In the genomic region with DNA sequence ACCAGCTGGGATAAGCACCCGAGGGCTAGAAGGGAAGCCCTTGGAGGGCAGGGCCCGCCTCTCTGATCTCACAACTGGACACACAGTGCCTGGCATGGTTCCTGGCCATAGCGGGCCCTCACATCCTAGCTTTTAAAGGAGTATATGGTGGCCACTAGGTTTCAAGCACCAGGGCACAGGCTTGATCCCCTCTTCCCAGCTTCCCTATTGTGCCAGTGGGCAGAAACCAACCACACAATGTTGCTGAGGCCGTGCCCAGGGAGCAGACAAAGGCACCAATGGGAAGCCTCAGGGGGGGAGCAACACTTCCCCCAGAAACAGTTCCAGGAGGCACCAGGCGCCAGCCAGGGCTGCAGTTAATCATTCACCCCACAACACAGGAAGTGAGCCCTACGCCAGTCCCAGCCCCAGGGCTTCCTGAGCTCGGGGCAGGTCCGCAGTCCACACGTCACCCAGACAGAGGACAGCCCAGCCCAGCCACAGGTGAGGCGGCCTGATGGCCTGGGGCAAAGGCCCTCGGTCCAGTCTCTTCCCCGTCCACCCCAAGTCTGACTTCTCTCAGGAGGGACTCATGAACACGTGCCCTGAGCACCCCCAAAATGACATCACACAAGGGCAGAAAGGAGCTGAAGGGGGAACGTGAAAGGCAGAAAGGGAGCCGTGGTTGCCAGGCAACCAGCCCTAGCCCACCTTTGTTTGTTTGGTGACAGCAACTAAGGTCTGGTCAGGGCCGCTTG, we compare ENCODE assay signal across 8 cellular contexts. TPM values are rescaled to one million over a fixed set of nuclear protein-coding genes. Genes with fewer than 3 reads are reported as not detected.
DNase-seq lines count a peak whose midpoint lies in the region; ATAC-seq, FAIRE-seq and TF ChIP-seq lines count a peak whose summit lies in the region.

No MANE protein-coding gene starts in this region.

- H2AFZ ChIP-seq in GM12878 (ENCODE audit: control insufficient read depth, low read depth, low read length) = peak overlapping the region; percentile 46

- H3K27me3 ChIP-seq in GM12878 (replicated peaks in 1 of 2; ENCODE audit: control insufficient read depth in 2 of 2, insufficient read depth in 2 of 2, low read length in 1 of 2) = no peaks in the 10 kb centered on the region
- H3K27me3 ChIP-seq in CD4-positive, alpha-beta memory T cell (ENCODE audit: insufficient read depth, low read length) = no peaks in the 10 kb centered on the region

- WGBS in GM12878 (ENCODE audit: insufficient coverage, insufficient replicate concordance, low lambda C conversion rate, missing lambda C conversion rate) = 62% methylated on average over 16 of the region's 16 CpGs

- H3K4me1 Mint-ChIP-seq in memory B cell = no peaks in the 10 kb centered on the region
- peaks cover 0 to 9% (median 0%) of the 10 kb centered on the region in 4 donors for H3K4me1 Mint-ChIP-seq in CD4-positive, alpha-beta memory T cell

- ATAC-seq in GM19023 (IDR thresholded peaks at IDR 0.05; ENCODE audit: unreplicated experiment) = peak; percentile 92
- ATAC-seq in GM12878 = peak; percentile 100
- ATAC-seq in memory B cell (ENCODE audit: low read depth) = peak; percentile 83

- no TSS peak for BruUV-seq in GM12878 (replicated peaks; lab: Mats Ljungman, UMichigan)

- DNase-seq in ACHN (peak; percentile 98), HTR-8/SVneo (ENCODE audit: insufficient read length, low spot score) (peak; percentile 72), GM12878 (ENCODE audit: low read depth, low spot score) (peak; percentile 42), memory B cell (ENCODE audit: low spot score in 2 of 2) (no peak), G401 (ENCODE audit: low spot score) (no peak)
- no peak for DNase-seq in activated CD8-positive, alpha-beta memory T cell treated with anti-CD3 and anti-CD28 coated beads, Interleukin-2, amount 50 U/mL, for 48 hours
- DNase-seq in CD4-positive, alpha-beta memory T cell = no peak

- POLR2A ChIA-PET in GM12878 (lab: Charles Lee) = interaction anchor here (0.6 to 2.1 kb wide), 9 partner anchors 8 to 437 kb away, joined by 3 to 12 read pairs (median 4); a partner anchor contains a TSS
- POLR2A ChIA-PET in CD4-positive, alpha-beta memory T cell (lab: Charles Lee; ENCODE audit: partially characterized antibody) = interaction anchor here (0.8 kb wide), 1 partner anchor 21 kb away, joined by 4 read pairs; a partner anchor contains a TSS

- H3K27ac Mint-ChIP-seq in memory B cell = peak overlapping the region; percentile 67
- H3K27ac Mint-ChIP-seq in CD4-positive, alpha-beta memory T cell = peak overlapping the region in 2 of 7 donors; percentile 7 to 87

- no peak for TF ChIP-seq POLR2A in GM12878 (IDR thresholded peaks at IDR 0.05; ENCODE audit: low read depth, low read length)

- no peak for FAIRE-seq in HTR-8/SVneo (lab: Jason Lieb, UNC)
- peak; percentile 68 for FAIRE-seq in GM12878 (lab: Jason Lieb, UNC)

- in situ Hi-C loops in ACHN (cut with HindIII; ENCODE audit: low pct_ligation_motif_present, low pct_unique_long_range_greater_than_20kb, low sequenced_read_pairs) (no loop called here), GM12878 (cut with MboI) (no loop called here), G401 (cut with HindIII; ENCODE audit: low sequenced_read_pairs) (no loop called here)

- SMC1A ChIA-PET in GM12878 (lab: Charles Lee; ENCODE audit: uncharacterized antibody, unreplicated experiment) = interaction anchor here (0.7 to 4.5 kb wide), 14 partner anchors 8 to 900 kb away, joined by 3 to 28 read pairs (median 4); a partner anchor contains a TSS

- no peaks in the 10 kb centered on the region for H3K9me3 Mint-ChIP-seq in memory B cell
- H3K9me3 Mint-ChIP-seq in CD4-positive, alpha-beta memory T cell = no peaks in the 10 kb centered on the region

- H3K9me3 ChIP-seq in GM12878 (replicated peaks; ENCODE audit: control insufficient read depth, insufficient read depth, low read length) = no peaks in the 10 kb centered on the region
- H3K9me3 ChIP-seq in CD4-positive, alpha-beta memory T cell (ENCODE audit: control insufficient read depth in 1 of 2, low read length in 2 of 2) = no peaks in the 10 kb centered on the region

- peak overlapping the region; percentile 11 for H3K4me3 Mint-ChIP-seq in memory B cell
- no peak overlapping the region for H3K4me3 Mint-ChIP-seq in CD4-positive, alpha-beta memory T cell

- TF ChIP-seq EP300 in GM12878 (IDR thresholded peaks at IDR 0.05; ENCODE audit: borderline replicate concordance in 1 of 2, control insufficient read depth in 1 of 2, low read depth in 2 of 2, low read length in 2 of 2) = peak in 1 of 2 experiments; percentile 25; a peak in 1 of 4 replicates

- H3K36me3 Mint-ChIP-seq in memory B cell = peaks cover 13% of the 10 kb centered on the region
- peaks cover 29 to 32% of the 10 kb centered on the region in 2 donors for H3K36me3 Mint-ChIP-seq in CD4-positive, alpha-beta memory T cell

- H3K27me3 Mint-ChIP-seq in memory B cell = no peaks in the 10 kb centered on the region
- no peaks in the 10 kb centered on the region for H3K27me3 Mint-ChIP-seq in CD4-positive, alpha-beta memory T cell

- H3K4me3 ChIP-seq in GM12878 = no peak overlapping the region
- H3K4me3 ChIP-seq in CD4-positive, alpha-beta memory T cell (ENCODE audit: low read length in 2 of 2) = no peak overlapping the region

- TF ChIP-seq RAD21 in GM12878 (IDR thresholded peaks at IDR 0.05; ENCODE audit: insufficient read depth, low read depth, low read length) = no peak

- peak overlapping the region; percentile 41; the same call in 1 of the 2 replicates for H3K4me2 ChIP-seq in GM12878 (ENCODE audit: control insufficient read depth, insufficient read depth)

- peaks cover 14% of the 10 kb centered on the region for H3K4me1 ChIP-seq in GM12878 (ENCODE audit: control insufficient read depth, insufficient read depth, low read length)
- H3K4me1 ChIP-seq in CD4-positive, alpha-beta memory T cell (ENCODE audit: insufficient read depth, low read length) = no peaks in the 10 kb centered on the region

- TF ChIP-seq CTCF in GM12878 (IDR thresholded peaks at IDR 0.05 in 2 of 3, conservative IDR thresholded peaks at IDR 0.05 in 1 of 3; ENCODE audit: control insufficient read depth in 2 of 3, extremely low read depth in 1 of 3, insufficient read depth in 1 of 3, low read depth in 3 of 3, low read length in 3 of 3) = no peak

- H3K9ac ChIP-seq in GM12878 (ENCODE audit: control insufficient read depth, insufficient read depth, low read length) = no peak overlapping the region

- RAD21 ChIA-PET in GM12878 (lab: Charles Lee; ENCODE audit: unreplicated experiment) = interaction anchor here (0.8 to 4.3 kb wide), 15 partner anchors 8 to 296 kb away, joined by 3 to 33 read pairs (median 4); a partner anchor contains a TSS

- H3K27ac ChIP-seq in GM12878 (ENCODE audit: control insufficient read depth, insufficient read depth) = peak overlapping the region; percentile 69
- no peak overlapping the region for H3K27ac ChIP-seq in CD4-positive, alpha-beta memory T cell (ENCODE audit: low read depth, low read length)

- no peaks in the 10 kb centered on the region for H4K20me1 ChIP-seq in GM12878 (ENCODE audit: control insufficient read depth, insufficient read depth)

- H3K79me2 ChIP-seq in GM12878 (ENCODE audit: control insufficient read depth, insufficient read depth, low read length) = no peaks in the 10 kb centered on the region

- CTCF ChIA-PET in GM12878 (lab: Yijun Ruan, JAX) = interaction anchor here (0.8 to 19.5 kb wide), 16 partner anchors 8 to 190 kb away, joined by 3 to 349 read pairs (median 5); a partner anchor contains a TSS
- CTCF ChIA-PET in CD4-positive, alpha-beta memory T cell (lab: Charles Lee; ENCODE audit: partially characterized antibody) = interaction anchor here (0.6 to 6.8 kb wide), 3 partner anchors 8 to 29 kb away, joined by 3 to 48 read pairs (median 6); a partner anchor contains a TSS

- peaks cover 3 to 14% of the 10 kb centered on the region in 2 experiments; a peak in 3 of 4 replicates for H3K36me3 ChIP-seq in GM12878 (ENCODE audit: control insufficient read depth in 2 of 2, insufficient read depth in 2 of 2, low read length in 1 of 2)
- H3K36me3 ChIP-seq in CD4-positive, alpha-beta memory T cell (ENCODE audit: insufficient read depth, low read length) = peaks cover 15% of the 10 kb centered on the region

- intact Hi-C loops in GM12878 (cut with micrococcal nuclease; ENCODE audit: unreplicated experiment) = no loop called here
- intact Hi-C loops in CD4-positive, alpha-beta memory T cell (cut with micrococcal nuclease) = no loop called here

RNA-seq across cellular contexts. Expression of a gene that starts 12.8 kb away (rescaled TPM):
- 0.38 and 0.61 TPM in 2 replicates for total RNA-seq in GM12878 (2013; cell fraction: nucleolus; rRNA removed)
- not detected in 2 replicates for total RNA-seq in GM12878 (2014; rRNA removed)
- total RNA-seq in GM12878 (2014; rRNA removed; fragmentation: Illumina TruSeq; extraction: Trizol) = not detected in 2 replicates
- not detected in 2 replicates for total RNA-seq in GM12878 (2021)
- polyA plus RNA-seq in GM12878 (2011; ENCODE audit: low read depth) = 0.07 TPM
- not detected in 2 replicates for polyA plus RNA-seq in GM12878 (2011; rRNA removed)
- not detected in 2 replicates for polyA plus RNA-seq in GM12878 (2011; cell fraction: cytosol; rRNA removed)
- 0.20 TPM in 1 of 2 replicates, not detected in the other for polyA plus RNA-seq in GM12878 (2011; cell fraction: nucleus; rRNA removed)
- polyA plus RNA-seq in GM12878 (2012) = 0.20 and 0.39 TPM in 2 replicates
- not detected in 2 replicates for polyA plus RNA-seq in GM12878 (2014; fragmentation: Illumina TruSeq; extraction: Trizol)
- polyA plus RNA-seq in GM12878 (2014; fragmentation: Nextera tagmentation; extraction: Ambion mirVana) = not detected
- polyA plus RNA-seq in GM12878 (2014; rRNA removed) = 0.04 TPM in 1 of 2 replicates, not detected in the other
- polyA plus RNA-seq in GM12878 (2016; fragmentation: Nextera tagmentation; extraction: Ambion mirVana) = under 1 TPM; 0.08 to 0.11 TPM
- not detected in 2 replicates for polyA minus RNA-seq in GM12878 (2011; rRNA and poly(A)+ RNA removed)
- polyA minus RNA-seq in GM12878 (2011; cell fraction: cytosol; rRNA and poly(A)+ RNA removed) = not detected in 2 replicates
- not detected in 2 replicates for polyA minus RNA-seq in GM12878 (2011; cell fraction: nucleus; rRNA and poly(A)+ RNA removed)
- total RNA-seq in G401 (2014; rRNA removed; shearing (Covaris generic)) = not detected in 2 replicates
- total RNA-seq in CD4-positive, alpha-beta memory T cell = not detected
- polyA plus RNA-seq in CD4-positive, alpha-beta memory T cell = not detected

RNA-seq across cellular contexts. Expression of a gene that starts 20.9 kb away (rescaled TPM):
- total RNA-seq in GM12878 (2013; cell fraction: nucleolus; rRNA removed) = 112 and 142 TPM in 2 replicates
- total RNA-seq in GM12878 (2014; rRNA removed) (22.3 and 26.8 TPM in 2 replicates), GM12878 (2014; rRNA removed; fragmentation: Illumina TruSeq; extraction: Trizol) (13.9 and 15.3 TPM in 2 replicates), GM12878 (2021) (30.0 and 32.1 TPM in 2 replicates)
- 13.1 TPM for polyA plus RNA-seq in GM12878 (2011; ENCODE audit: low read depth)
- polyA plus RNA-seq in GM12878 (2011; rRNA removed) (10.5 and 15.2 TPM in 2 replicates), GM12878 (2014; fragmentation: Illumina TruSeq; extraction: Trizol) (11.2 and 18.0 TPM in 2 replicates), GM12878 (2014; fragmentation: Nextera tagmentation; extraction: Ambion mirVana) (1 to 10 TPM; 3.6 to 6.4 TPM), GM12878 (2014; rRNA removed) (26.6 and 30.6 TPM in 2 replicates), GM12878 (2016; fragmentation: Nextera tagmentation; extraction: Ambion mirVana) (10 to 100 TPM; 26.9 to 27.3 TPM)
- polyA plus RNA-seq in GM12878 (2011; cell fraction: cytosol; rRNA removed) = 15.7 and 17.6 TPM in 2 replicates
- 194 and 196 TPM in 2 replicates for polyA plus RNA-seq in GM12878 (2011; cell fraction: nucleus; rRNA removed)
- 28.1 and 34.0 TPM in 2 replicates for polyA plus RNA-seq in GM12878 (2012)
- polyA minus RNA-seq in GM12878 (2011; rRNA and poly(A)+ RNA removed) = 18.1 and 28.2 TPM in 2 replicates
- polyA minus RNA-seq in GM12878 (2011; cell fraction: cytosol; rRNA and poly(A)+ RNA removed) = 8.1 and 13.6 TPM in 2 replicates
- polyA minus RNA-seq in GM12878 (2011; cell fraction: nucleus; rRNA and poly(A)+ RNA removed) = 29.1 and 47.5 TPM in 2 replicates
- 16.7 and 40.0 TPM in 2 replicates for total RNA-seq in G401 (2014; rRNA removed; shearing (Covaris generic))
- total RNA-seq in CD4-positive, alpha-beta memory T cell = 10 to 100 TPM; 58.3 to 59.1 TPM
- polyA plus RNA-seq in CD4-positive, alpha-beta memory T cell = 10 to 100 TPM in 1 of 2 donors, 1 to 10 TPM in 1; 6.4 to 16.7 TPM

RNA-seq across cellular contexts. Expression of a gene that starts 21.1 kb away (rescaled TPM):
- 99.0 and 115 TPM in 2 replicates for total RNA-seq in GM12878 (2013; cell fraction: nucleolus; rRNA removed)
- 57.9 and 61.9 TPM in 2 replicates for total RNA-seq in GM12878 (2014; rRNA removed)
- total RNA-seq in GM12878 (2014; rRNA removed; fragmentation: Illumina TruSeq; extraction: Trizol) = 67.7 and 71.2 TPM in 2 replicates
- total RNA-seq in GM12878 (2021) = 76.8 and 89.3 TPM in 2 replicates
- 40.6 TPM for polyA plus RNA-seq in GM12878 (2011; ENCODE audit: low read depth)
- polyA plus RNA-seq in GM12878 (2011; rRNA removed) = 73.7 and 77.4 TPM in 2 replicates
- polyA plus RNA-seq in GM12878 (2011; cell fraction: cytosol; rRNA removed) = 90.9 and 110 TPM in 2 replicates
- polyA plus RNA-seq in GM12878 (2011; cell fraction: nucleus; rRNA removed) = 309 and 339 TPM in 2 replicates
- polyA plus RNA-seq in GM12878 (2012) = 64.2 and 66.5 TPM in 2 replicates
- polyA plus RNA-seq in GM12878 (2014; fragmentation: Illumina TruSeq; extraction: Trizol) = 97.8 and 100 TPM in 2 replicates
- polyA plus RNA-seq in GM12878 (2014; fragmentation: Nextera tagmentation; extraction: Ambion mirVana) = 100 to 1,000 TPM; 149 to 166 TPM
- polyA plus RNA-seq in GM12878 (2014; rRNA removed) = 87.7 and 91.2 TPM in 2 replicates
- polyA plus RNA-seq in GM12878 (2016; fragmentation: Nextera tagmentation; extraction: Ambion mirVana) = 100 to 1,000 TPM; 107 to 116 TPM
- 50.5 and 57.8 TPM in 2 replicates for polyA minus RNA-seq in GM12878 (2011; rRNA and poly(A)+ RNA removed)
- polyA minus RNA-seq in GM12878 (2011; cell fraction: cytosol; rRNA and poly(A)+ RNA removed) = 19.1 and 32.4 TPM in 2 replicates
- polyA minus RNA-seq in GM12878 (2011; cell fraction: nucleus; rRNA and poly(A)+ RNA removed) = 33.9 and 65.3 TPM in 2 replicates
- 94.1 and 162 TPM in 2 replicates for total RNA-seq in G401 (2014; rRNA removed; shearing (Covaris generic))
- total RNA-seq in CD4-positive, alpha-beta memory T cell = 100 to 1,000 TPM; 115 to 119 TPM
- polyA plus RNA-seq in CD4-positive, alpha-beta memory T cell = 10 to 100 TPM; 69.9 to 80.4 TPM

RNA-seq across cellular contexts. Expression of a gene that starts 58.5 kb away (rescaled TPM):
- total RNA-seq in GM12878 (2013; cell fraction: nucleolus; rRNA removed) = 43.1 and 49.0 TPM in 2 replicates
- total RNA-seq in GM12878 (2014; rRNA removed) (4.3 and 6.7 TPM in 2 replicates), GM12878 (2014; rRNA removed; fragmentation: Illumina TruSeq; extraction: Trizol) (2.3 and 2.7 TPM in 2 replicates), GM12878 (2021) (12.3 and 15.4 TPM in 2 replicates)
- polyA plus RNA-seq in GM12878 (2011; ENCODE audit: low read depth) = 3.0 TPM
- polyA plus RNA-seq in GM12878 (2011; rRNA removed) (0.67 and 0.82 TPM in 2 replicates), GM12878 (2014; fragmentation: Illumina TruSeq; extraction: Trizol) (2.1 and 3.6 TPM in 2 replicates), GM12878 (2014; fragmentation: Nextera tagmentation; extraction: Ambion mirVana) (under 1 TPM in 1 of 2 experiments, not detected in 1; 0.82 TPM), GM12878 (2014; rRNA removed) (9.0 and 11.1 TPM in 2 replicates), GM12878 (2016; fragmentation: Nextera tagmentation; extraction: Ambion mirVana) (1 to 10 TPM; 1.2 to 1.3 TPM)
- polyA plus RNA-seq in GM12878 (2011; cell fraction: cytosol; rRNA removed) = 0.73 and 0.92 TPM in 2 replicates
- 16.5 and 17.3 TPM in 2 replicates for polyA plus RNA-seq in GM12878 (2011; cell fraction: nucleus; rRNA removed)
- 14.4 and 19.5 TPM in 2 replicates for polyA plus RNA-seq in GM12878 (2012)
- 0.59 and 0.62 TPM in 2 replicates for polyA minus RNA-seq in GM12878 (2011; rRNA and poly(A)+ RNA removed)
- not detected in 2 replicates for polyA minus RNA-seq in GM12878 (2011; cell fraction: cytosol; rRNA and poly(A)+ RNA removed)
- polyA minus RNA-seq in GM12878 (2011; cell fraction: nucleus; rRNA and poly(A)+ RNA removed) = 3.1 and 7.0 TPM in 2 replicates
- 0.18 and 3.9 TPM in 2 replicates for total RNA-seq in G401 (2014; rRNA removed; shearing (Covaris generic))
- 10 to 100 TPM; 75.1 to 83.7 TPM for total RNA-seq in CD4-positive, alpha-beta memory T cell
- polyA plus RNA-seq in CD4-positive, alpha-beta memory T cell = under 1 TPM in 1 of 2 donors, not detected in 1; 0.89 TPM

Comparison
In these comparisons a context has a peak if more than half of its experiments do, and no peak if none do; other contexts are left out.
1. DNase-seq: peak in ACHN (single experiment), HTR-8/SVneo (single experiment) and GM12878 (single experiment); none in memory B cell (0 of 2), G401 (single experiment), activated CD8-positive, alpha-beta memory T cell treated with anti-CD3 and anti-CD28 coated beads, Interleukin-2, amount 50 U/mL, for 48 hours (single experiment) and CD4-positive, alpha-beta memory T cell (0 of 5).
2. Peak in every context shown above with its lines, with median percentiles within 50 percentile points of each other: ATAC-seq.